Comparison of ENCODE assay signal across 1 cellular context in the genomic region with DNA sequence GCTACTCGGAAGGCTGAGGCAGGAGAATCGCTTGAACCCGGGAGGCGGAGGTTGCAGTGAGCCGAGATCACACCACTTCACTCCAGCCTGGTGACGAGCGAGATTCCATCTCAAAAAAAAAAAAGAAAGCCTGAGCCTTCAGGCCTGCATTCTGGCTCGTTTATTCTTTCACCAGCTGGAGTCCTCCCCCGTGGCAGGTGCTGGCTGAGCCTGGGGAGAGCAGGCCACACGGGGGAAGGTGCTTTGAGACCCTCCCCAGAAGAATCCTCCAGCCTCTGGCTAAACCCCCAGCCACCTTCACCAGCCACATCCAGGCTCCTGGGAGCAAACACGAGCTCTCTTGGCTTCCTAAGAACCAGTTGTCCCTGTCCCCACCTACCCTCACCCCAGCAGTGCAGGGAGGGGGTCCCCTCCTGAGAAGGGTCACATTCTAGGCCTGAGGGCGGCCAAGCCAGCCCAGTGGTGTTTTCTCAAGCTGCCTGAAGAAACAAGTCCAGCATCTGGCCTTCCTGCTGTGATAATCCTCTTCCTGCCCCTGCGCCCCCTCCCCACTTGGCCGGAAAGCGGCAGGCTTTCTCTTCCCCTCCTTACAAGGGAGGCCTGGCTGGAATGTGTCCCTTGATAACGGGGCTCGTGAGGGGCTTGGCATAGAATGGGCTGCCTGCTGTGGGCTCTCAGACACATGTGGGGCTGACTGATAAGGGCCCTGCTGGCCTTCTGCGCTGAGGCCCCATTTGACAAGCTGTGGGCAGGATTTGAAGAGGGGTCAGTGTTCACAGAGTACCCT.
TF ChIP-seq lines count a peak whose summit lies in the region.

No MANE protein-coding gene starts in this region.

TF ChIP-seq in K562, 482 proteins besides CTCF, POLR2A, EP300 and RAD21 (continued from another document and continues in another):
- TF ChIP-seq, protein P1, sequence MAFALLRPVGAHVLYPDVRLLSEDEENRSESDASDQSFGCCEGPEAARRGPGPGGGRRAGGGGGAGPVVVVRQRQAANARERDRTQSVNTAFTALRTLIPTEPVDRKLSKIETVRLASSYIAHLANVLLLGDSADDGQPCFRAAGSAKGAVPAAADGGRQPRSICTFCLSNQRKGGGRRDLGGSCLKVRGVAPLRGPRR (CRISPR knock-in tag; IDR thresholded peaks at IDR 0.05): no peak
- no peak for TF ChIP-seq KDM5B (IDR thresholded peaks at IDR 0.05; ENCODE audit: insufficient replicate concordance, low read depth, low read length)
- peak; percentile 98 for TF ChIP-seq GATA2 (CRISPR knock-in tag; IDR thresholded peaks at IDR 0.05)
- TF ChIP-seq, protein P2, sequence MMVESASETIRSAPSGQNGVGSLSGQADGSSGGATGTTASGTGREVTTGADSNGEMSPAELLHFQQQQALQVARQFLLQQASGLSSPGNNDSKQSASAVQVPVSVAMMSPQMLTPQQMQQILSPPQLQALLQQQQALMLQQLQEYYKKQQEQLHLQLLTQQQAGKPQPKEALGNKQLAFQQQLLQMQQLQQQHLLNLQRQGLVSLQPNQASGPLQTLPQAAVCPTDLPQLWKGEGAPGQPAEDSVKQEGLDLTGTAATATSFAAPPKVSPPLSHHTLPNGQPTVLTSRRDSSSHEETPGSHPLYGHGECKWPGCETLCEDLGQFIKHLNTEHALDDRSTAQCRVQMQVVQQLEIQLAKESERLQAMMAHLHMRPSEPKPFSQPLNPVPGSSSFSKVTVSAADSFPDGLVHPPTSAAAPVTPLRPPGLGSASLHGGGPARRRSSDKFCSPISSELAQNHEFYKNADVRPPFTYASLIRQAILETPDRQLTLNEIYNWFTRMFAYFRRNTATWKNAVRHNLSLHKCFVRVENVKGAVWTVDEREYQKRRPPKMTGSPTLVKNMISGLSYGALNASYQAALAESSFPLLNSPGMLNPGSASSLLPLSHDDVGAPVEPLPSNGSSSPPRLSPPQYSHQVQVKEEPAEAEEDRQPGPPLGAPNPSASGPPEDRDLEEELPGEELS (CRISPR knock-in tag; IDR thresholded peaks at IDR 0.05; ENCODE audit: borderline replicate concordance): no peak
- TF ChIP-seq PHB (CRISPR knock-in tag; IDR thresholded peaks at IDR 0.05): no peak
- TF ChIP-seq KLF6 (CRISPR knock-in tag; IDR thresholded peaks at IDR 0.05; ENCODE audit: borderline replicate concordance): no peak
- no peak for TF ChIP-seq NCOA6 (IDR thresholded peaks at IDR 0.05)
- peak; percentile 92 for TF ChIP-seq CUX1 (CRISPR knock-in tag; IDR thresholded peaks at IDR 0.05)
- peak; percentile 71 for TF ChIP-seq MTA1 (IDR thresholded peaks at IDR 0.05; ENCODE audit: borderline replicate concordance)
- TF ChIP-seq MYC (IDR thresholded peaks at IDR 0.05; ENCODE audit: low read depth, low read length): peak; percentile 72
- no peak for TF ChIP-seq MYC (CRISPR knock-in tag; IDR thresholded peaks at IDR 0.05; ENCODE audit: borderline replicate concordance, low read depth)
- TF ChIP-seq SRF (CRISPR knock-in tag; IDR thresholded peaks at IDR 0.05): peak in 1 of 2 experiments; percentile 83; a peak in 2 of 4 replicates
- TF ChIP-seq, protein P3, sequence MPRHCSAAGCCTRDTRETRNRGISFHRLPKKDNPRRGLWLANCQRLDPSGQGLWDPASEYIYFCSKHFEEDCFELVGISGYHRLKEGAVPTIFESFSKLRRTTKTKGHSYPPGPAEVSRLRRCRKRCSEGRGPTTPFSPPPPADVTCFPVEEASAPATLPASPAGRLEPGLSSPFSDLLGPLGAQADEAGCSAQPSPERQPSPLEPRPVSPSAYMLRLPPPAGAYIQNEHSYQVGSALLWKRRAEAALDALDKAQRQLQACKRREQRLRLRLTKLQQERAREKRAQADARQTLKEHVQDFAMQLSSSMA (CRISPR knock-in tag; IDR thresholded peaks at IDR 0.05): no peak
- TF ChIP-seq, protein P4, sequence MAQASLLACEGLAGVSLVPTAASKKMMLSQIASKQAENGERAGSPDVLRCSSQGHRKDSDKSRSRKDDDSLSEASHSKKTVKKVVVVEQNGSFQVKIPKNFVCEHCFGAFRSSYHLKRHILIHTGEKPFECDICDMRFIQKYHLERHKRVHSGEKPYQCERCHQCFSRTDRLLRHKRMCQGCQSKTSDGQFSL (CRISPR knock-in tag; IDR thresholded peaks at IDR 0.05): no peak
- TF ChIP-seq, protein P4 (tag; IDR thresholded peaks at IDR 0.05): no peak
- TF ChIP-seq RBFOX2 (IDR thresholded peaks at IDR 0.05; ENCODE audit: low read depth, low read length): peak; percentile 75
- TF ChIP-seq ZNF165 (CRISPR knock-in tag; IDR thresholded peaks at IDR 0.05; ENCODE audit: borderline replicate concordance): no peak
- no peak for TF ChIP-seq TFAM (CRISPR knock-in tag; conservative IDR thresholded peaks at IDR 0.05)
- no peak for TF ChIP-seq ELK1 (CRISPR knock-in tag; IDR thresholded peaks at IDR 0.05)
- peak; percentile 98 for TF ChIP-seq TEAD4 (IDR thresholded peaks at IDR 0.05; ENCODE audit: low read length)
- 0 out of 2 replicates have a peak, but pooled peaks have one; percentile 16 for TF ChIP-seq TEAD4 (CRISPR knock-in tag; IDR thresholded peaks at IDR 0.05; ENCODE audit: borderline replicate concordance)
- no peak for TF ChIP-seq ZNF124 (CRISPR knock-in tag; IDR thresholded peaks at IDR 0.05)
- TF ChIP-seq ERF (CRISPR knock-in tag; IDR thresholded peaks at IDR 0.05): no peak
- TF ChIP-seq LEF1 (IDR thresholded peaks at IDR 0.05): peak; percentile 87
- TF ChIP-seq ZFP91 (CRISPR knock-in tag; IDR thresholded peaks at IDR 0.05): no peak
- TF ChIP-seq, protein P5, sequence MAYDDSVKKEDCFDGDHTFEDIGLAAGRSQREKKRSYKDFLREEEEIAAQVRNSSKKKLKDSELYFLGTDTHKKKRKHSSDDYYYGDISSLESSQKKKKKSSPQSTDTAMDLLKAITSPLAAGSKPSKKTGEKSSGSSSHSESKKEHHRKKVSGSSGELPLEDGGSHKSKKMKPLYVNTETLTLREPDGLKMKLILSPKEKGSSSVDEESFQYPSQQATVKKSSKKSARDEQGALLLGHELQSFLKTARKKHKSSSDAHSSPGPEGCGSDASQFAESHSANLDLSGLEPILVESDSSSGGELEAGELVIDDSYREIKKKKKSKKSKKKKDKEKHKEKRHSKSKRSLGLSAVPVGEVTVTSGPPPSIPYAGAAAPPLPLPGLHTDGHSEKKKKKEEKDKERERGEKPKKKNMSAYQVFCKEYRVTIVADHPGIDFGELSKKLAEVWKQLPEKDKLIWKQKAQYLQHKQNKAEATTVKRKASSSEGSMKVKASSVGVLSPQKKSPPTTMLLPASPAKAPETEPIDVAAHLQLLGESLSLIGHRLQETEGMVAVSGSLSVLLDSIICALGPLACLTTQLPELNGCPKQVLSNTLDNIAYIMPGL (CRISPR knock-in tag; IDR thresholded peaks at IDR 0.05): no peak
- TF ChIP-seq ZNF584 (CRISPR knock-in tag; IDR thresholded peaks at IDR 0.05; ENCODE audit: low read depth): peak; percentile 87; the same call in 1 of the 2 replicates
- TF ChIP-seq, protein P6, sequence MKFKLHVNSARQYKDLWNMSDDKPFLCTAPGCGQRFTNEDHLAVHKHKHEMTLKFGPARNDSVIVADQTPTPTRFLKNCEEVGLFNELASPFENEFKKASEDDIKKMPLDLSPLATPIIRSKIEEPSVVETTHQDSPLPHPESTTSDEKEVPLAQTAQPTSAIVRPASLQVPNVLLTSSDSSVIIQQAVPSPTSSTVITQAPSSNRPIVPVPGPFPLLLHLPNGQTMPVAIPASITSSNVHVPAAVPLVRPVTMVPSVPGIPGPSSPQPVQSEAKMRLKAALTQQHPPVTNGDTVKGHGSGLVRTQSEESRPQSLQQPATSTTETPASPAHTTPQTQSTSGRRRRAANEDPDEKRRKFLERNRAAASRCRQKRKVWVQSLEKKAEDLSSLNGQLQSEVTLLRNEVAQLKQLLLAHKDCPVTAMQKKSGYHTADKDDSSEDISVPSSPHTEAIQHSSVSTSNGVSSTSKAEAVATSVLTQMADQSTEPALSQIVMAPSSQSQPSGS (CRISPR knock-in tag; IDR thresholded peaks at IDR 0.05): no peak
- no peak for TF ChIP-seq MCM5 (IDR thresholded peaks at IDR 0.05; ENCODE audit: low read depth)
- TF ChIP-seq BACH1 (tag; IDR thresholded peaks at IDR 0.05): no peak
- TF ChIP-seq RBM39 (optimal IDR thresholded peaks at IDR 0.05; ENCODE audit: low read depth, low read length): no peak
- TF ChIP-seq SMARCC2 (IDR thresholded peaks at IDR 0.05; ENCODE audit: low read depth): peak; percentile 96
- no peak for TF ChIP-seq ZNF512 (tag; IDR thresholded peaks at IDR 0.05)
